Comparison of ENCODE assay signal across 27 cellular contexts in the genomic region with DNA sequence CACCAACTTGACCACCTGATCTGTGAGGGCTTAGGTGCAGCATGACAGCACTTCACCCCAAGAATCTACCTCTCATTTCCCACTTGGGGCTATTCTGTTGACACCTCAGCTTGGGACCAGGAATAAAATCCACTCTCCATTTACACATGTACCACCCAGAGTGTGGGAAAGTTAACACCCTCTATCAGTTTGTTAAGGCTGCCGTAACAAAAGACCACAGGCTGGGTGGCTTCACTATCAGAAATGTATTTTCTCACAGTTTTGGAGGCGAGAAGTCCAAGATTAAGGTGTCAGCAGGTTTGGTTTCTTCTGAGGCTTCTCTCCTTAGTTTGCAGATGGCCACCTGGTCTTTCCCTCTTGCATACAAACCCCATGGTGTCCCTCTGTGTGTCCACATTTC.
"Had no signal": no experiment of that assay in that cellular context is flagged by ENCODE, and none has a peak within 500 bp of the region (broad histone marks: within the 10 kb centered on the region; RNA-seq: fewer than 3 reads in every experiment).

No MANE protein-coding gene starts in this region.

- H3K4me1 Mint-ChIP-seq: nephron progenitor cell had no signal

- H3K36me3 ChIP-seq: gastrocnemius medialis, sigmoid colon, thoracic aorta, tibial nerve, upper lobe of right lung, uterus had no signal

- H3K36me3 Mint-ChIP-seq: memory B cell; mesothelial cell of epicardium; naive B cell; stimulated activated naive B cell treated with anti-CD40 and anti-IgM and Interleukin-4, amounts not matched to agents 10 μg/mL and 1 μg/mL and 100 μg/mL, for 72 hours had no signal

- H3K27me3 ChIP-seq: dorsolateral prefrontal cortex, gastrocnemius medialis, sigmoid colon, tibial nerve, upper lobe of right lung, uterus had no signal

- H3K4me3 ChIP-seq: dorsolateral prefrontal cortex, gastrocnemius medialis, lung, mucosa of descending colon, psoas muscle, sigmoid colon, thoracic aorta, tibial nerve, upper lobe of right lung, uterus had no signal

- H3K27ac ChIP-seq: dorsolateral prefrontal cortex, epithelial cell of prostate, gastrocnemius medialis, psoas muscle, sigmoid colon, thoracic aorta, tibial nerve, upper lobe of right lung, uterus had no signal

- H3K4me1 ChIP-seq: sigmoid colon, tibial nerve, upper lobe of right lung, uterus had no signal

- ATAC-seq: esophagus mucosa, gastrocnemius medialis, left lobe of liver, mucosa of descending colon, psoas muscle, right cardiac atrium, upper lobe of right lung had no signal

- H3K4me3 Mint-ChIP-seq: memory B cell; mesothelial cell of epicardium; naive B cell; nephron progenitor cell; stimulated activated naive B cell treated with anti-CD40 and anti-IgM and Interleukin-4, amounts not matched to agents 10 μg/mL and 1 μg/mL and 100 μg/mL, for 72 hours had no signal

- H3K27ac Mint-ChIP-seq: memory B cell; mesothelial cell of epicardium; naive B cell; nephron progenitor cell; stimulated activated naive B cell treated with anti-CD40 and anti-IgM and Interleukin-4, amounts not matched to agents 10 μg/mL and 1 μg/mL and 100 μg/mL, for 72 hours; stimulated activated naive CD8-positive, alpha-beta T cell treated with anti-CD3 and anti-CD28 coated beads, Interleukin-15, Interleukin-2, amounts not matched to agents 100 ng/mL and 50 ng/mL, for 24 hours had no signal

- H3K27me3 Mint-ChIP-seq: memory B cell; naive B cell; stimulated activated naive B cell treated with anti-CD40 and anti-IgM and Interleukin-4, amounts not matched to agents 10 μg/mL and 1 μg/mL and 100 μg/mL, for 72 hours had no signal

- H3K9me3 Mint-ChIP-seq: memory B cell; mesothelial cell of epicardium; naive B cell; nephron progenitor cell; stimulated activated naive B cell treated with anti-CD40 and anti-IgM and Interleukin-4, amounts not matched to agents 10 μg/mL and 1 μg/mL and 100 μg/mL, for 72 hours; stimulated activated naive CD8-positive, alpha-beta T cell treated with anti-CD3 and anti-CD28 coated beads, Interleukin-15, Interleukin-2, amounts not matched to agents 100 ng/mL and 50 ng/mL, for 24 hours had no signal

- DNase-seq: dorsolateral prefrontal cortex; effector CD4-positive, alpha-beta T cell; foreskin fibroblast; gastrocnemius medialis; head of caudate nucleus; kidney; mucosa of descending colon; naive B cell; nephron progenitor cell; nucleus accumbens; psoas muscle; right cardiac atrium; sigmoid colon; stimulated activated CD4-positive, alpha-beta T cell treated with anti-CD3 and anti-CD28 coated beads, Interleukin-2, amount 100 ng/mL, for 24 hours; stimulated activated CD4-positive, alpha-beta T cell treated with anti-CD3 and anti-CD28 coated beads, Interleukin-4, amount 100 ng/mL, for 4 hours; stimulated activated naive B cell treated with anti-CD40 and anti-IgM and Interleukin-4, amounts not matched to agents 10 μg/mL and 1 μg/mL and 100 μg/mL, for 72 hours; upper lobe of right lung; uterus had no signal
